Comparison of ENCODE assay signal across 13 cellular contexts in the genomic region with DNA sequence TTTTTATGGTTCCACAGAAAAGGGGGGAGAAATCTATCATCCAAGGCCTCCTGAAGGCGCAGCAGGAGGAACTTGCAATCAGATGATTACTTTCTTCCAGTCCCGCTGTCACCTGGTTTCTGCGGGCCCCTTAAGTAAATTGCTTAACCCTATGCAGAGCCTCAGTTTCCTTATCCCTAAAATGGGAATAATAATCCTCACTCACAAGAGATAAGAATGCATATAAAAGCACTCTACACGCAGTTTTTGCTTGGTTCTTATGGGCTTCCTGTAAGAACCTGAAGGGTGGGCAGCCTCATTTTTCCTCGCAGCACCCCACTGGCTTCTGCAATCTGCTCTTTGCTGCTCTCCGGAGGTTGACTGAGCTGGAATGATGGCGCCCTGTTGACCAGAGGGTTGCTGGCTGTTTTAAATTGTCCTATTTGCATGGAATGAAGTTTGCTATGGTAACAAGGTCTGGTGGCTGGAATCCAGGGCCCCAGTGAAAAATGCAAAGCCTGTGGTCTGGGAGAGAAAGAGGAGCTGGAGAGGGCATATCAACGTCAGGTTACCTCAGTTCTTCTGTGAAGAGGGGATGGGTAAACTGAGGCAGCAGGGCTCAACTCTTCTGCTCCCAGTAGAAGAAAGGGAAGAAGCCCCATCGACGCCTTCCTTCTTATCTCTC. TPM values are rescaled to one million over a fixed set of nuclear protein-coding genes. Genes with fewer than 3 reads are reported as not detected.
DNase-seq lines count a peak whose midpoint lies in the region; ATAC-seq and TF ChIP-seq lines count a peak whose summit lies in the region.
"Had no signal": no experiment of that assay in that cellular context is flagged by ENCODE, and none has a peak within 500 bp of the region (broad histone marks: within the 10 kb centered on the region; RNA-seq: fewer than 3 reads in every experiment).

No MANE protein-coding gene starts in this region.

- H3K4me3 ChIP-seq in astrocyte of the spinal cord (ENCODE audit: low read depth, low read length) (no peak overlapping the region), spleen (peak overlapping the region in 6 of 8 donors; percentile 42 to 72 (median 48))

- no peak for TF ChIP-seq POLR2A in spleen (IDR thresholded peaks at IDR 0.05)

- H3K4me1 ChIP-seq in spleen, result peaks cover 0 to 37% (median 21%) of the 10 kb centered on the region in 6 donors

- H3K36me3 ChIP-seq in spleen, result no peaks in the 10 kb centered on the region
- H3K36me3 ChIP-seq: left lung had no signal

- in situ Hi-C loops in astrocyte of the spinal cord (cut with HindIII; ENCODE audit: low sequenced_read_pairs), result no loop called here

- DNase-seq in M059J (ENCODE audit: low read depth) (peak; percentile 72), astrocyte of the spinal cord (ENCODE audit: low read depth, low spot score) (peak; percentile 26), iPS-NIHi11 (ENCODE audit: low spot score) (peak; percentile 22), spleen (no peak), NK-92 (lab: John Stamatoyannopoulos, UW; ENCODE audit: unreplicated experiment) (no peak), Ammon's horn (ENCODE audit: low spot score) (no peak)
- DNase-seq: activated CD8-positive, alpha-beta memory T cell treated with anti-CD3 and anti-CD28 coated beads, Interleukin-2, amount 50 U/mL, for 48 hours; amniotic stem cell; erythroblast had no signal

- TF ChIP-seq CTCF in astrocyte of the spinal cord (IDR thresholded peaks at IDR 0.05; ENCODE audit: low read depth, low read length) (no peak), spleen (IDR thresholded peaks at IDR 0.05 in 8 of 11, conservative IDR thresholded peaks at IDR 0.05 in 3 of 11) (no peak)

- no peaks in the 10 kb centered on the region for H3K9me3 ChIP-seq in spleen
- H3K9me3 ChIP-seq: left lung had no signal

- ATAC-seq in HG03108 (IDR thresholded peaks at IDR 0.05; ENCODE audit: unreplicated experiment), result no peak

- peak overlapping the region in 1 of 8 donors; percentile 78 for H3K27ac ChIP-seq in spleen
- H3K27ac ChIP-seq: left lung, RWPE1 had no signal

- WGBS in spleen, 5 donors, result 35 to 51% (median 45%) methylated on average over 10 of the region's 10 CpGs

- intact Hi-C loops in spleen (cut with DNase I; ENCODE audit: low total_unique reads), result no loop called here

- H3K27me3 ChIP-seq in spleen (replicated peaks in 1 of 7), result peaks cover 0 to 90% (median 46%) of the 10 kb centered on the region in 7 donors

RNA-seq across cellular contexts. Expression of a gene that starts 1.0 kb away (rescaled TPM):
- total RNA-seq in M059J (2014; rRNA removed; shearing (Covaris generic)), result 2.0 and 6.4 TPM in 2 replicates
- 100 to 1,000 TPM; 118 to 245 (median 160) TPM for total RNA-seq in spleen
- polyA plus RNA-seq in spleen, result 10 to 100 TPM; 20.0 to 71.8 (median 33.5) TPM
- polyA plus RNA-seq: IgD-negative memory B cell had no signal

Comparison
In these comparisons a context has a peak if more than half of its experiments do, and no peak if none do; other contexts are left out.
1. DNase-seq: peak in M059J (single experiment), astrocyte of the spinal cord (single experiment) and iPS-NIHi11 (single experiment); none in spleen (single experiment), NK-92 (single experiment) and Ammon's horn (single experiment).
2. RNA of a gene that starts 1.0 kb away (total RNA-seq): 118 to 245 TPM in spleen; 2.0 to 6.4 TPM in M059J; every median in the first group is over 10 times any median in the second.